Comparison of ENCODE assay signal across 7 cellular contexts in genomic region chr9:131406567-131407436, GRCh38. TPM values are rescaled to one million over a fixed set of nuclear protein-coding genes. Genes with fewer than 3 reads are reported as not detected.
DNase-seq lines count a peak whose midpoint lies in the region; ATAC-seq, FAIRE-seq and TF ChIP-seq lines count a peak whose summit lies in the region.

No MANE protein-coding gene starts in this region.

- no peaks in the 10 kb centered on the region for H3K36me3 Mint-ChIP-seq in activated naive CD4-positive, alpha-beta T cell treated with anti-CD3 and anti-CD28 coated beads, Interleukin-2, amount 50 U/mL, for 72 hours
- peaks cover 24% of the 10 kb centered on the region for H3K36me3 Mint-ChIP-seq in stimulated activated naive CD8-positive, alpha-beta T cell treated with anti-CD3 and anti-CD28 coated beads, Interleukin-15, Interleukin-2, amounts not matched to agents 100 ng/mL and 50 ng/mL, for 24 hours (ENCODE audit: low read depth)

- H3K36me3 ChIP-seq in KOPT-K1 (ENCODE audit: insufficient read depth, low read length) (peaks cover 8% of the 10 kb centered on the region; the same call in 1 of the 2 replicates), keratinocyte (ENCODE audit: control insufficient read depth in 2 of 2, extremely low read depth in 1 of 2, insufficient read depth in 2 of 2, low read length in 2 of 2) (peaks cover 0 to 8% of the 10 kb centered on the region in 2 experiments), H7 (replicated peaks; ENCODE audit: control insufficient read depth, insufficient read depth, low read length) (no peaks in the 10 kb centered on the region)

- no peaks in the 10 kb centered on the region for H3K27me3 Mint-ChIP-seq in stimulated activated naive CD8-positive, alpha-beta T cell treated with anti-CD3 and anti-CD28 coated beads, Interleukin-15, Interleukin-2, amounts not matched to agents 100 ng/mL and 50 ng/mL, for 24 hours

- peak; percentile 65 to 71 for ATAC-seq in activated naive CD4-positive, alpha-beta T cell treated with anti-CD3 and anti-CD28 coated beads, Interleukin-2, amount 50 U/mL, for 72 hours

- H3K9me3 Mint-ChIP-seq in activated naive CD4-positive, alpha-beta T cell treated with anti-CD3 and anti-CD28 coated beads, Interleukin-2, amount 50 U/mL, for 72 hours = no peaks in the 10 kb centered on the region
- H3K9me3 Mint-ChIP-seq in stimulated activated naive CD8-positive, alpha-beta T cell treated with anti-CD3 and anti-CD28 coated beads, Interleukin-15, Interleukin-2, amounts not matched to agents 100 ng/mL and 50 ng/mL, for 24 hours = no peaks in the 10 kb centered on the region

- dilution Hi-C loops in keratinocyte (cut with MboI; ENCODE audit: extremely low pct_ligation_motif_present, low sequenced_read_pairs) = no loop called here

- H3K4me3 ChIP-seq in keratinocyte (ENCODE audit: control insufficient read depth in 2 of 3, extremely low read depth in 1 of 3, insufficient read depth in 2 of 3, low read depth in 1 of 3, low read length in 3 of 3) = peak overlapping the region in 2 of 3 experiments; percentile 1 to 44
- no peak overlapping the region; the same call in 1 of the 2 replicates for H3K4me3 ChIP-seq in H7 (ENCODE audit: insufficient read depth, low read depth, low read length)

- H3K9me3 ChIP-seq in KOPT-K1 (ENCODE audit: insufficient read depth, low read length, poor library complexity, severe bottlenecking) (no peaks in the 10 kb centered on the region), keratinocyte (ENCODE audit: control insufficient read depth, low read depth, low read length) (no peaks in the 10 kb centered on the region)

- peak overlapping the region; percentile 57 for H3K4me3 Mint-ChIP-seq in stimulated activated naive CD8-positive, alpha-beta T cell treated with anti-CD3 and anti-CD28 coated beads, Interleukin-15, Interleukin-2, amounts not matched to agents 100 ng/mL and 50 ng/mL, for 24 hours

- peaks cover 8% of the 10 kb centered on the region for H3K9me1 ChIP-seq in keratinocyte (ENCODE audit: control insufficient read depth, extremely low read depth, insufficient read depth, low read length)

- DNase-seq in activated naive CD4-positive, alpha-beta T cell treated with anti-CD3 and anti-CD28 coated beads, Interleukin-2, amount 50 U/mL, for 72 hours (ENCODE audit: low spot score in 2 of 2) = no peak
- DNase-seq in keratinocyte (ENCODE audit: low read depth, low spot score) (no peak), H7 (no peak), NCI-H1417 (lab: John Stamatoyannopoulos, UW) (no peak), iPS-NIHi11 (ENCODE audit: low spot score) (no peak)

- FAIRE-seq in keratinocyte (lab: Jason Lieb, UNC) = no peak

- H3K27ac ChIP-seq in KOPT-K1 (ENCODE audit: low read depth, low read length, poor library complexity, severe bottlenecking) (peak overlapping the region; percentile 44), keratinocyte (ENCODE audit: control insufficient read depth, insufficient read depth, low read length) (peak overlapping the region; percentile 42)

- H3K4me2 ChIP-seq in keratinocyte (ENCODE audit: control insufficient read depth, extremely low read depth, insufficient read depth, low read depth, low read length) = peak overlapping the region; percentile 75

- H3K79me2 ChIP-seq in keratinocyte (ENCODE audit: control insufficient read depth, insufficient read depth, low read length) = peaks cover 98% of the 10 kb centered on the region

- no peak for TF ChIP-seq CTCF in keratinocyte (optimal IDR thresholded peaks at IDR 0.05 in 1 of 3, IDR thresholded peaks at IDR 0.05 in 1 of 3, conservative IDR thresholded peaks at IDR 0.05 in 1 of 3; ENCODE audit: extremely low read depth in 1 of 3, insufficient read depth in 2 of 3, low read length in 3 of 3)

- H3K4me1 ChIP-seq in keratinocyte (ENCODE audit: control insufficient read depth, extremely low read depth, insufficient read depth, low read length) = peaks cover 76% of the 10 kb centered on the region

- peak overlapping the region; percentile 7 for H3K9ac ChIP-seq in keratinocyte (ENCODE audit: control insufficient read depth, extremely low read depth, insufficient read depth, low read length)

- peaks cover 96% of the 10 kb centered on the region for H3K4me1 Mint-ChIP-seq in stimulated activated naive CD8-positive, alpha-beta T cell treated with anti-CD3 and anti-CD28 coated beads, Interleukin-15, Interleukin-2, amounts not matched to agents 100 ng/mL and 50 ng/mL, for 24 hours (ENCODE audit: low read depth)

- peaks cover 73% of the 10 kb centered on the region for H4K20me1 ChIP-seq in keratinocyte (ENCODE audit: control insufficient read depth, extremely low read depth, insufficient read depth, low read length)

- peak overlapping the region; percentile 72 to 86 for H3K27ac Mint-ChIP-seq in activated naive CD4-positive, alpha-beta T cell treated with anti-CD3 and anti-CD28 coated beads, Interleukin-2, amount 50 U/mL, for 72 hours
- peak overlapping the region; percentile 57 for H3K27ac Mint-ChIP-seq in stimulated activated naive CD8-positive, alpha-beta T cell treated with anti-CD3 and anti-CD28 coated beads, Interleukin-15, Interleukin-2, amounts not matched to agents 100 ng/mL and 50 ng/mL, for 24 hours

- H3K27me3 ChIP-seq in keratinocyte (ENCODE audit: control insufficient read depth, extremely low read depth, insufficient read depth, low read length) (no peaks in the 10 kb centered on the region), H7 (ENCODE audit: control insufficient read depth, insufficient read depth, low read length) (no peaks in the 10 kb centered on the region)

- H2AFZ ChIP-seq in keratinocyte (ENCODE audit: control insufficient read depth, low read length) = no peak overlapping the region

RNA-seq across cellular contexts. Expression of gene PRRC2B, which starts 12.9 kb away (rescaled TPM):
- 100 to 1,000 TPM; 138 to 160 TPM for total RNA-seq in activated naive CD4-positive, alpha-beta T cell treated with anti-CD3 and anti-CD28 coated beads, Interleukin-2, amount 50 U/mL, for 72 hours
- polyA plus RNA-seq in keratinocyte = 15.2 to 38.8 TPM (median 20.8 TPM) in 3 replicates
- 36.7 TPM for polyA plus RNA-seq in keratinocyte (2011; ENCODE audit: low read depth)
- 26.1 and 27.0 TPM in 2 replicates for polyA plus RNA-seq in keratinocyte (2011; cell fraction: cytosol; rRNA removed)
- 170 and 203 TPM in 2 replicates for polyA plus RNA-seq in keratinocyte (2011; cell fraction: nucleus; rRNA removed)
- polyA plus RNA-seq in keratinocyte (2012; ENCODE audit: low replicate concordance) = 32.6 and 73.5 TPM in 2 replicates
- 69.3 to 140 TPM (median 93.9 TPM) in 3 replicates for polyA minus RNA-seq in keratinocyte
- 29.4 TPM for polyA minus RNA-seq in keratinocyte (2011; cell fraction: cytosol; rRNA and poly(A)+ RNA removed)
- polyA minus RNA-seq in keratinocyte (2011; cell fraction: nucleus; rRNA and poly(A)+ RNA removed) = 91.0 and 150 TPM in 2 replicates
- total RNA-seq in H7 (2014; rRNA removed; shearing (Covaris generic)) = 77.4 and 102 TPM in 2 replicates
